In the genomic region with DNA sequence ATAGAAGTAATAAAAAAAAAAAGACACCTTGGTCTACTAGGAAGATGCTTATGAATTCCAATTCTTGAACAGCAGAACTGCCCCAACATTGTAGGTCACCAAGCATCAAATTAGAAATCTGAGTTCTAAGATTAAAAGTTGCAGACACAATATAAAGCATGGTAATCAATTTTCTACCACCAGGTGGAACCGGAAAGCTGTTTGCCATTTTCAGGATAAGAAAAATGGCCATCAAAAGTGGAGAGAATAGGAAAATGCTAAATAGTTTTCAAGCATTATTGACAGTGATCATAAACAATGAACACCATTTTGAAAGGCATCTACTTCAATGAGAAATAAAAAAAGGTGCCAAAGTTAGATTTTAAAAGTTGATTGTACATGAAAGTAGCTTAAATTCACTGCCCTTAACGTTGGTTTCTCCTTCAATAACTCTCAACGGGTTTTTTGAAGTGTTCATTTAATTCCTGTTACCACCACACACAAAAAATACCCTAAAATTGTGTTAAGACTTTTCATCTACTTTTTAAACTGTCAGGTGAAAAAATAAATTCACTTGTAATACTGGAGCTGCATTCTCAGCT, we compare ENCODE assay signal across 9 cellular contexts.
DNase-seq lines count a peak whose midpoint lies in the region; ATAC-seq and TF ChIP-seq lines count a peak whose summit lies in the region.
"Had no signal": no experiment of that assay in that cellular context is flagged by ENCODE, and none has a peak within 500 bp of the region (broad histone marks: within the 10 kb centered on the region; RNA-seq: fewer than 3 reads in every experiment).

No MANE protein-coding gene starts in this region.

- H2AFZ ChIP-seq in MM.1S (ENCODE audit: low read length) (0 out of 2 replicates have a peak overlapping the region, but pooled peaks have one; percentile 11), mammary epithelial cell (ENCODE audit: low read depth, low read length) (no peak overlapping the region)

- ATAC-seq in HG02885 (IDR thresholded peaks at IDR 0.05; ENCODE audit: poor library complexity, unreplicated experiment) (no peak), HG02852 (IDR thresholded peaks at IDR 0.05; ENCODE audit: unreplicated experiment) (no peak), HG03342 (IDR thresholded peaks at IDR 0.05; ENCODE audit: unreplicated experiment) (no peak)
- no peak for ATAC-seq in CD4-positive, alpha-beta T cell (ENCODE audit: poor library complexity)

- H3K9me3 Mint-ChIP-seq in nephron progenitor cell = peaks cover 9% of the 10 kb centered on the region
- H3K9me3 Mint-ChIP-seq in CD4-positive, alpha-beta T cell = no peaks in the 10 kb centered on the region

- H3K9me3 ChIP-seq in MM.1S (replicated peaks; ENCODE audit: insufficient read depth, low read length) (no peaks in the 10 kb centered on the region), mammary epithelial cell (replicated peaks; ENCODE audit: insufficient read depth, low read length) (no peaks in the 10 kb centered on the region)
- no peaks in the 10 kb centered on the region for H3K9me3 ChIP-seq in CD4-positive, alpha-beta T cell (ENCODE audit: control insufficient read depth, low read length)

- peak; percentile 46 for DNase-seq in DMS153 treated with DMSO at 0.1 percent for 48 hours (lab: John Stamatoyannopoulos, UW; ENCODE audit: unreplicated experiment)
- peak; percentile 25 for DNase-seq in MM.1S
- no peak for DNase-seq in mammary epithelial cell
- DNase-seq in nephron progenitor cell = no peak
- no peak for DNase-seq in CD4-positive, alpha-beta T cell
- DNase-seq: T-helper 1 cell had no signal

- no peaks in the 10 kb centered on the region for H3K36me3 ChIP-seq in MM.1S (replicated peaks; ENCODE audit: insufficient read depth, low read length)
- no peaks in the 10 kb centered on the region for H3K36me3 ChIP-seq in mammary epithelial cell (ENCODE audit: insufficient read depth, low read length)

- H3K4me2 ChIP-seq in MM.1S (ENCODE audit: low read depth, low read length) = no peak overlapping the region
- no peak overlapping the region for H3K4me2 ChIP-seq in mammary epithelial cell (ENCODE audit: insufficient read depth, low read depth, low read length)

- TF ChIP-seq CTCF in MM.1S (IDR thresholded peaks at IDR 0.05; ENCODE audit: low read length) (peak; percentile 49), mammary epithelial cell (conservative IDR thresholded peaks at IDR 0.05 in 1 of 2, IDR thresholded peaks at IDR 0.05 in 1 of 2; ENCODE audit: extremely low read depth in 1 of 2, insufficient read depth in 1 of 2, low read depth in 1 of 2, low read length in 2 of 2) (peak; percentile 32 to 54), nephron progenitor cell (IDR thresholded peaks at IDR 0.05) (peak; percentile 17)
- TF ChIP-seq CTCF in CD4-positive, alpha-beta T cell (IDR thresholded peaks at IDR 0.05) = no peak

- no peaks in the 10 kb centered on the region for H3F3A ChIP-seq in MM.1S (ENCODE audit: insufficient read depth, low read length)

- H3K9me2 ChIP-seq in MM.1S (replicated peaks; ENCODE audit: insufficient read depth, low read length) = no peaks in the 10 kb centered on the region

- BruUV-seq in mammary epithelial cell (replicated peaks; lab: Mats Ljungman, UMichigan) = no TSS peak

- intact Hi-C loops in mammary epithelial cell (cut with micrococcal nuclease) = loop anchor here (1.0 kb wide), 1 partner anchor 306 kb away; no protein-coding TSS in a partner anchor
- intact Hi-C loops in CD4-positive, alpha-beta T cell (cut with DNase I, micrococcal nuclease) = no loop called here

- H3K27me3 ChIP-seq in MM.1S (replicated peaks; ENCODE audit: insufficient read depth, low read length) (no peaks in the 10 kb centered on the region), mammary epithelial cell (ENCODE audit: insufficient read depth, low read length) (peaks cover 4% of the 10 kb centered on the region)
- no peaks in the 10 kb centered on the region for H3K27me3 ChIP-seq in CD4-positive, alpha-beta T cell (ENCODE audit: control insufficient read depth, insufficient read depth, low read length)

- no peaks in the 10 kb centered on the region for H3K27me3 Mint-ChIP-seq in nephron progenitor cell (ENCODE audit: low read depth, poor library complexity)
- no peaks in the 10 kb centered on the region for H3K27me3 Mint-ChIP-seq in CD4-positive, alpha-beta T cell

- H3K27ac ChIP-seq in MM.1S (ENCODE audit: low read length) (no peak overlapping the region), mammary epithelial cell (ENCODE audit: insufficient read depth, low read depth, low read length) (no peak overlapping the region)
- H3K27ac ChIP-seq in CD4-positive, alpha-beta T cell (ENCODE audit: low read depth, low read length) = no peak overlapping the region

- in situ Hi-C loops in mammary epithelial cell (cut with MboI; ENCODE audit: low sequenced_read_pairs in 2 of 2) = no loop called here

- dilution Hi-C loops in mammary epithelial cell (cut with HindIII; ENCODE audit: low sequenced_read_pairs) = no loop called here

- CTCF ChIA-PET in mammary epithelial cell (lab: Charles Lee; ENCODE audit: low non-redundant PET) = interaction anchor here (0.5 to 0.7 kb wide), 3 partner anchors 137 to 406 kb away, joined by 3 to 4 read pairs (median 4); no protein-coding TSS in a partner anchor
- CTCF ChIA-PET in CD4-positive, alpha-beta T cell (lab: Charles Lee) = no interaction called here

- H3K4me1 ChIP-seq in MM.1S (ENCODE audit: low read length) (no peaks in the 10 kb centered on the region), mammary epithelial cell (ENCODE audit: insufficient read depth, low read length) (no peaks in the 10 kb centered on the region)

- H3K4me1 Mint-ChIP-seq in nephron progenitor cell = no peaks in the 10 kb centered on the region
- H3K4me1 Mint-ChIP-seq in CD4-positive, alpha-beta T cell (ENCODE audit: low read depth) = no peaks in the 10 kb centered on the region

- 54% methylated on average over 3 of the region's 3 CpGs for WGBS in mammary epithelial cell (ENCODE audit: low coverage, missing lambda C conversion rate)

- H3K9ac ChIP-seq in MM.1S (ENCODE audit: low read length) (no peak overlapping the region), mammary epithelial cell (ENCODE audit: insufficient read depth, low read length) (no peak overlapping the region)

- peaks cover 14% of the 10 kb centered on the region for H3K36me3 Mint-ChIP-seq in nephron progenitor cell (ENCODE audit: low read depth)
- H3K36me3 Mint-ChIP-seq in CD4-positive, alpha-beta T cell (ENCODE audit: low read depth) = no peaks in the 10 kb centered on the region

- POLR2A ChIA-PET in CD4-positive, alpha-beta T cell (lab: Charles Lee) = no interaction called here

- H4K20me1 ChIP-seq in MM.1S (ENCODE audit: insufficient read depth, low read length) (no peaks in the 10 kb centered on the region), mammary epithelial cell (ENCODE audit: insufficient read depth, low read length) (no peaks in the 10 kb centered on the region)

- H3K79me2 ChIP-seq in MM.1S (ENCODE audit: low read length) (no peaks in the 10 kb centered on the region), mammary epithelial cell (ENCODE audit: insufficient read depth, low read length) (no peaks in the 10 kb centered on the region)

- H3K27ac Mint-ChIP-seq in nephron progenitor cell = no peak overlapping the region
- H3K27ac Mint-ChIP-seq in CD4-positive, alpha-beta T cell = no peak overlapping the region

- H3K4me3 ChIP-seq in MM.1S (ENCODE audit: low read length) (no peak overlapping the region), mammary epithelial cell (replicated peaks in 1 of 3; ENCODE audit: insufficient read depth in 1 of 3, low read depth in 2 of 3, low read length in 3 of 3) (no peak overlapping the region)

- H3K4me3 Mint-ChIP-seq in nephron progenitor cell = no peak overlapping the region
- H3K4me3 Mint-ChIP-seq in CD4-positive, alpha-beta T cell = no peak overlapping the region

Comparison
In these comparisons a context has a peak if more than half of its experiments do, and no peak if none do; other contexts are left out.
1. DNase-seq: peak in DMS153 treated with DMSO at 0.1 percent for 48 hours (single experiment) and MM.1S (single experiment); none in mammary epithelial cell (single experiment), nephron progenitor cell (single experiment) and CD4-positive, alpha-beta T cell (0 of 10).